ENCODE assay signal across 19 cellular contexts in the genomic region with DNA sequence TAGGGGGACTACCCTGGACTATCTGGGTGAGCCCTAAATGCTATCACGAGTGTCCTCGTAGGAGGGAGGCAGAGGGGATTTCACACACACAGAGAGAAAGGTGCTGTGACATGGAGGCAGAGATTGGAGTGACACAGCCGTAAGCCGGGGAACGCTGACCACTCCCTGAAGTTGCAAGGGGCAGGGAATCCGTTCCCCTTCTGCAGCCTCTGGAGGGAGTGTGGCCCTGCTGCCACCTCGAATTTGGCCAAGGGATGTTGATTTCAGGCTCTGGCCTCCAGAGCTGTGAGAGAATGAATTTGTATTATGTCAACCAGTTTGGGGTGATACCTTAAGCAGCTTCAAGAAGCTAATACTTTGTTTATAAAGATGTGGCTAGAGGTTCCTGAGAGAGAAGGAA.
"Had no signal": no experiment of that assay in that cellular context is flagged by ENCODE, and none has a peak within 500 bp of the region (broad histone marks: within the 10 kb centered on the region; RNA-seq: fewer than 3 reads in every experiment).

No MANE protein-coding gene starts in this region.

- ATAC-seq: activated naive CD4-positive, alpha-beta T cell treated with anti-CD3 and anti-CD28 coated beads, Interleukin-2, amount 50 U/mL, for 72 hours; effector memory CD8-positive, alpha-beta T cell; gastroesophageal sphincter; psoas muscle; WTC11 had no signal

- H3K4me3 Mint-ChIP-seq: activated CD4-positive, alpha-beta memory T cell treated with anti-CD3 and anti-CD28 coated beads, Interleukin-2, amount 10 ng/mL, durations not matched to agents 7 days and 5 days; activated CD4-positive, alpha-beta T cell treated with anti-CD3 and anti-CD28 coated beads, Interleukin-2, amount 10 ng/mL, durations not matched to agents 7 days and 5 days; activated T-cell treated with anti-CD3 and anti-CD28 coated beads, Interleukin-2, amount 50 U/mL, for 24 hours; effector memory CD8-positive, alpha-beta T cell; neural crest cell; WTC11 had no signal

- H3K4me1 Mint-ChIP-seq: activated CD4-positive, alpha-beta memory T cell treated with anti-CD3 and anti-CD28 coated beads, Interleukin-2, amount 10 ng/mL, durations not matched to agents 7 days and 5 days; activated CD4-positive, alpha-beta T cell treated with anti-CD3 and anti-CD28 coated beads, Interleukin-2, amount 10 ng/mL, durations not matched to agents 7 days and 5 days; neural crest cell; WTC11 had no signal

- H3K9me3 Mint-ChIP-seq: activated CD4-positive, alpha-beta memory T cell treated with anti-CD3 and anti-CD28 coated beads, Interleukin-2, amount 10 ng/mL, durations not matched to agents 7 days and 5 days; activated CD4-positive, alpha-beta T cell treated with anti-CD3 and anti-CD28 coated beads, Interleukin-2, amount 10 ng/mL, durations not matched to agents 7 days and 5 days; activated naive CD4-positive, alpha-beta T cell treated with anti-CD3 and anti-CD28 coated beads, Interleukin-2, amount 50 U/mL, for 72 hours; activated T-cell treated with anti-CD3 and anti-CD28 coated beads, Interleukin-2, amount 50 U/mL, for 24 hours; effector memory CD8-positive, alpha-beta T cell; neural crest cell; WTC11 had no signal

- DNase-seq: activated CD4-positive, alpha-beta memory T cell treated with anti-CD3 and anti-CD28 coated beads, Interleukin-2, amount 10 ng/mL, durations not matched to agents 7 days and 5 days; activated CD4-positive, alpha-beta T cell treated with anti-CD3 and anti-CD28 coated beads for 1 hour; activated CD4-positive, alpha-beta T cell treated with anti-CD3 and anti-CD28 coated beads, Interleukin-2, amount 10 ng/mL, durations not matched to agents 7 days and 5 days; activated CD8-positive, alpha-beta memory T cell treated with anti-CD3 and anti-CD28 coated beads, Interleukin-2, amount 50 U/mL, for 48 hours; activated T-cell treated with anti-CD3 and anti-CD28 coated beads, Interleukin-2, amount 50 U/mL, for 24 hours; anterior cingulate cortex; cerebellar nuclear complex; effector memory CD8-positive, alpha-beta T cell; hypothalamus; kidney glomerular epithelial cell; left lung; nucleus accumbens; psoas muscle; stimulated activated naive CD4-positive, alpha-beta T cell treated with Interleukin-2 at 50 U/mL for 16 hours; T-helper 2 cell had no signal

- H3K27ac Mint-ChIP-seq: activated CD4-positive, alpha-beta memory T cell treated with anti-CD3 and anti-CD28 coated beads, Interleukin-2, amount 10 ng/mL, durations not matched to agents 7 days and 5 days; activated CD4-positive, alpha-beta T cell treated with anti-CD3 and anti-CD28 coated beads, Interleukin-2, amount 10 ng/mL, durations not matched to agents 7 days and 5 days; activated naive CD4-positive, alpha-beta T cell treated with anti-CD3 and anti-CD28 coated beads, Interleukin-2, amount 50 U/mL, for 72 hours; activated T-cell treated with anti-CD3 and anti-CD28 coated beads, Interleukin-2, amount 50 U/mL, for 24 hours; effector memory CD8-positive, alpha-beta T cell; WTC11 had no signal

- H3K27me3 Mint-ChIP-seq: activated CD4-positive, alpha-beta memory T cell treated with anti-CD3 and anti-CD28 coated beads, Interleukin-2, amount 10 ng/mL, durations not matched to agents 7 days and 5 days; activated CD4-positive, alpha-beta T cell treated with anti-CD3 and anti-CD28 coated beads, Interleukin-2, amount 10 ng/mL, durations not matched to agents 7 days and 5 days had no signal

- H3K36me3 Mint-ChIP-seq: activated naive CD4-positive, alpha-beta T cell treated with anti-CD3 and anti-CD28 coated beads, Interleukin-2, amount 50 U/mL, for 72 hours; WTC11 had no signal
